Comparison of ENCODE assay signal across 2 cellular contexts in the genomic region with DNA sequence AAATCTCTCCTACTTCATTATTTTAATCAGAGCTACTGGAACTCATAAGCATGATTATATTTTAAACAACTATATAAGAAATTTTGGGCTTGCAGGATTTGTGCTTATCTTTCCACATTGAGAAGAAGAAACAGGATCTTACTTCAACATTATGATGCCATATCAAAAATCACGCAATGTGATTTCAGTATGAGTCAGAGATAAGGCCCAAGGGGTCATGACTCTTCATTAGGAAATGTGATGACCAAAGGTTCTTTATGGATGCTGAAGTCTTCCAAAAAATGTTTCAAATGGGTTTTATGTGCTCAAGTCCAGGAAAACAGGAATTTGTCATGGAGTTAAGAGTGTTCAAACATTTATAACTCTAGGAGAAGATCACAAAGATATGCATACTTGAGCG.
TF ChIP-seq lines count a peak whose summit lies in the region.

No MANE protein-coding gene starts in this region.

TF ChIP-seq in HCT116, 20 proteins besides CTCF, POLR2A, EP300 and RAD21:
- TF ChIP-seq, protein P1, sequence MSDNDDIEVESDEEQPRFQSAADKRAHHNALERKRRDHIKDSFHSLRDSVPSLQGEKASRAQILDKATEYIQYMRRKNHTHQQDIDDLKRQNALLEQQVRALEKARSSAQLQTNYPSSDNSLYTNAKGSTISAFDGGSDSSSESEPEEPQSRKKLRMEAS (IDR thresholded peaks at IDR 0.05), result no peak
- no peak for TF ChIP-seq ELF1 (IDR thresholded peaks at IDR 0.05; ENCODE audit: borderline replicate concordance, low read depth)
- peak; percentile 46; the same call in 1 of the 2 replicates for TF ChIP-seq FOSL1 (IDR thresholded peaks at IDR 0.05; ENCODE audit: low read depth)
- no peak for TF ChIP-seq EGR1 (IDR thresholded peaks at IDR 0.05; ENCODE audit: low read depth)
- no peak for TF ChIP-seq EZH2phosphoT487 (IDR thresholded peaks at IDR 0.05; ENCODE audit: borderline replicate concordance)
- TF ChIP-seq SIN3A (IDR thresholded peaks at IDR 0.05; ENCODE audit: low read depth), result no peak
- no peak for TF ChIP-seq CBX3 (IDR thresholded peaks at IDR 0.05; ENCODE audit: low read depth)
- no peak for TF ChIP-seq POLR2AphosphoS5 (IDR thresholded peaks at IDR 0.05; ENCODE audit: low read depth, low read length)
- no peak for TF ChIP-seq REST (IDR thresholded peaks at IDR 0.05; ENCODE audit: low read depth)
- TF ChIP-seq CEBPB (IDR thresholded peaks at IDR 0.05; ENCODE audit: low read depth), result peak; percentile 30; the same call in 1 of the 2 replicates

TF ChIP-seq in endothelial cell of umbilical vein, 7 proteins besides CTCF, POLR2A, EP300 and RAD21 (continued from another document):
- TF ChIP-seq GATA2 (IDR thresholded peaks at IDR 0.05; ENCODE audit: insufficient read depth, insufficient read length, low read depth, low read length) (peak; percentile 95), JUN (IDR thresholded peaks at IDR 0.05; ENCODE audit: borderline replicate concordance, insufficient read depth, insufficient read length, low read depth) (peak; percentile 85), POLR2AphosphoS5 (IDR thresholded peaks at IDR 0.05; ENCODE audit: insufficient read depth, low read depth, low read length) (peak; percentile 35), FOS (IDR thresholded peaks at IDR 0.05; ENCODE audit: borderline replicate concordance, insufficient read depth, low read length) (peak; percentile 91), MYC (IDR thresholded peaks at IDR 0.05; ENCODE audit: low read depth, low read length) (no peak)
- TF ChIP-seq, protein P1 (IDR thresholded peaks at IDR 0.05; ENCODE audit: insufficient read depth, insufficient read length), result no peak
